2 cellular contexts compared by ENCODE assay signal in genomic region chr1:178493301-178493741, GRCh38.
TF ChIP-seq lines count a peak whose summit lies in the region.

No MANE protein-coding gene starts in this region.

TF ChIP-seq in H1, 55 proteins besides CTCF, POLR2A, EP300 and RAD21:
- TF ChIP-seq CREB1 (IDR thresholded peaks at IDR 0.05) (no peak), RFX5 (IDR thresholded peaks at IDR 0.05; ENCODE audit: borderline replicate concordance, low read depth, low read length) (no peak), TBP (IDR thresholded peaks at IDR 0.05; ENCODE audit: low read depth, low read length) (no peak), PHF8 (conservative IDR thresholded peaks at IDR 0.05; ENCODE audit: low read depth, low read length) (no peak), ATF3 (IDR thresholded peaks at IDR 0.05; ENCODE audit: insufficient read depth, low read depth, low read length) (no peak), CBX8 (IDR thresholded peaks at IDR 0.05; ENCODE audit: borderline replicate concordance, low read depth, low read length) (no peak), SIX5 (IDR thresholded peaks at IDR 0.05; ENCODE audit: low read depth, low read length) (no peak), CHD1 (IDR thresholded peaks at IDR 0.05; ENCODE audit: low read depth, low read length) (no peak), CHD2 (IDR thresholded peaks at IDR 0.05; ENCODE audit: low read length) (no peak), KDM5A (IDR thresholded peaks at IDR 0.05; ENCODE audit: low read length) (no peak), RXRA (IDR thresholded peaks at IDR 0.05; ENCODE audit: insufficient read depth, low read depth, low read length) (no peak), SIRT6 (IDR thresholded peaks at IDR 0.05; ENCODE audit: low read length) (no peak), RNF2 (IDR thresholded peaks at IDR 0.05; ENCODE audit: borderline replicate concordance, low read depth, low read length, missing control alignments, poor library complexity, severe bottlenecking) (no peak), FOSL1 (IDR thresholded peaks at IDR 0.05; ENCODE audit: insufficient read depth, low read depth, low read length) (no peak), SIN3A (conservative IDR thresholded peaks at IDR 0.05 in 1 of 2, IDR thresholded peaks at IDR 0.05 in 1 of 2; ENCODE audit: low read depth in 1 of 2, low read length in 2 of 2) (no peak), SRF (IDR thresholded peaks at IDR 0.05; ENCODE audit: low read depth, low read length) (no peak)
- TF ChIP-seq, protein P1, sequence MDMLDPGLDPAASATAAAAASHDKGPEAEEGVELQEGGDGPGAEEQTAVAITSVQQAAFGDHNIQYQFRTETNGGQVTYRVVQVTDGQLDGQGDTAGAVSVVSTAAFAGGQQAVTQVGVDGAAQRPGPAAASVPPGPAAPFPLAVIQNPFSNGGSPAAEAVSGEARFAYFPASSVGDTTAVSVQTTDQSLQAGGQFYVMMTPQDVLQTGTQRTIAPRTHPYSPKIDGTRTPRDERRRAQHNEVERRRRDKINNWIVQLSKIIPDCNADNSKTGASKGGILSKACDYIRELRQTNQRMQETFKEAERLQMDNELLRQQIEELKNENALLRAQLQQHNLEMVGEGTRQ (IDR thresholded peaks at IDR 0.05; ENCODE audit: low read length): no peak

TF ChIP-seq in SK-N-SH treated with all-trans-retinoic acid at 6 μM for 48 hours, 23 proteins besides CTCF, POLR2A, EP300 and RAD21:
- TF ChIP-seq ISL1 (CRISPR knock-in tag; IDR thresholded peaks at IDR 0.05) (no peak), SNAI2 (CRISPR knock-in tag; IDR thresholded peaks at IDR 0.05) (no peak), GLIS3 (CRISPR knock-in tag; IDR thresholded peaks at IDR 0.05) (no peak), OSR1 (CRISPR knock-in tag; IDR thresholded peaks at IDR 0.05) (no peak), ZFP30 (CRISPR knock-in tag; IDR thresholded peaks at IDR 0.05) (no peak), TSHZ2 (CRISPR knock-in tag; IDR thresholded peaks at IDR 0.05) (no peak), ZNF70 (CRISPR knock-in tag; IDR thresholded peaks at IDR 0.05) (no peak)
